ENCODE assay signal across 35 cellular contexts in the genomic region with DNA sequence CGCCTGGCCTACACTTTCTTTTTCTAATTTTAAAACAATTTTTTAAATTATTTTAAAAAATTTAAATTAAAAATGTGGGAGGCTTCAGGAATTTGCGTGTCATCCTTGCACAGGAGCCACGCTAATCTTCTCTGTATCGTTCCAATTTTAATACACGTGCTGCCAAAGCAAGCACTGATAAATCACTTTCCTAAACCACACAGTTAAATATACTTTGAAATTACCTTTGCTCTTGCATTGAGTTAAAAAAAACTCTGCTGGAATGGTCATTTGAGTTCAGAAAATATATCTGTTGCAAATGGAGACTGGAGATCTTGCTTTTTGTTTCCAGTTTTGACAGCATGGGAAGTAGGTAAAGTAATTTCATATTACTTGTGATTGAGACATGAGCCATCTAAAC. TPM values are rescaled to one million over a fixed set of nuclear protein-coding genes. Genes with fewer than 3 reads are reported as not detected.
DNase-seq lines count a peak whose midpoint lies in the region; ATAC-seq, FAIRE-seq and TF ChIP-seq lines count a peak whose summit lies in the region.
"Had no signal": no experiment of that assay in that cellular context is flagged by ENCODE, and none has a peak within 500 bp of the region (broad histone marks: within the 10 kb centered on the region; RNA-seq: fewer than 3 reads in every experiment).

No MANE protein-coding gene starts in this region.

- H3K36me3 ChIP-seq in liver (ENCODE audit: control insufficient read depth in 4 of 4, insufficient read depth in 3 of 4, low read depth in 1 of 4, low read length in 3 of 4) (peaks cover 0 to 8% (median 4%) of the 10 kb centered on the region in 4 donors), HepG2 (replicated peaks in 1 of 2; ENCODE audit: control insufficient read depth in 1 of 2, insufficient read depth in 2 of 2, low read length in 2 of 2) (no peaks in the 10 kb centered on the region; a peak in 1 of 5 replicates), right lobe of liver (peaks cover 0 to 5% (median 0%) of the 10 kb centered on the region in 4 donors)
- H3K36me3 ChIP-seq: BE2C; BLaER1; BLaER1 treated with 17β-estradiol and CSF1 and Interleukin-3, amounts not matched to agents 10 nM and 100 nM had no signal

- H3K4me2 ChIP-seq in HepG2 (ENCODE audit: low read depth, low read length) = no peak overlapping the region
- H3K4me2 ChIP-seq: A549; BLaER1; BLaER1 treated with 17β-estradiol and CSF1 and Interleukin-3, amounts not matched to agents 10 nM and 100 nM had no signal

- H3K4me3 ChIP-seq in liver (ENCODE audit: low read depth in 1 of 3, low read length in 3 of 3) (no peak overlapping the region), HepG2 (replicated peaks in 1 of 3; ENCODE audit: insufficient read depth in 1 of 3, low read depth in 2 of 3, low read length in 3 of 3) (no peak overlapping the region), right lobe of liver (no peak overlapping the region)
- H3K4me3 ChIP-seq: A549; BLaER1; BLaER1 treated with 17β-estradiol and CSF1 and Interleukin-3, amounts not matched to agents 10 nM and 100 nM had no signal

- 47% methylated on average over 5 of the region's 5 CpGs for WGBS in liver
- 96% methylated on average over 5 of the region's 5 CpGs for WGBS in HepG2 (ENCODE audit: low lambda C conversion rate)
- WGBS in right lobe of liver (ENCODE audit: insufficient coverage, low coverage, low lambda C conversion rate, missing lambda C conversion rate) = 45% methylated on average over 5 of the region's 5 CpGs

- H3K9me3 Mint-ChIP-seq in natural killer cell treated with Interleukin-12 subunit alpha and Interleukin-12 subunit beta and Interleukin-15 and Interleukin-18, amount 100 ng/mL, for 72 hours = no peaks in the 10 kb centered on the region
- H3K9me3 Mint-ChIP-seq: CD4-positive, alpha-beta memory T cell; CD4-positive, alpha-beta T cell; CD4-positive, CD25-positive, alpha-beta regulatory T cell; CD8-positive, alpha-beta memory T cell; CD8-positive, alpha-beta T cell had no signal

- H3K9me3 ChIP-seq in liver (ENCODE audit: control insufficient read depth in 4 of 4, low read length in 3 of 4) (no peaks in the 10 kb centered on the region), HepG2 (ENCODE audit: low read length) (no peaks in the 10 kb centered on the region), right lobe of liver (no peaks in the 10 kb centered on the region)
- H3K9me3 ChIP-seq: A549; BE2C; BLaER1; BLaER1 treated with 17β-estradiol and CSF1 and Interleukin-3, amounts not matched to agents 10 nM and 100 nM; Caco-2 had no signal

- TF ChIP-seq CTCF in liver (IDR thresholded peaks at IDR 0.05; ENCODE audit: low read depth, low read length, missing input control) (no peak), HepG2 (CRISPR knock-in tag; IDR thresholded peaks at IDR 0.05) (no peak), right lobe of liver (IDR thresholded peaks at IDR 0.05) (no peak)

- H3K27me3 ChIP-seq in liver (ENCODE audit: control insufficient read depth in 4 of 4, insufficient read depth in 4 of 4, low read length in 3 of 4) (no peaks in the 10 kb centered on the region), HepG2 (ENCODE audit: control insufficient read depth in 1 of 2, insufficient read depth in 2 of 2, low read length in 2 of 2) (no peaks in the 10 kb centered on the region), right lobe of liver (no peaks in the 10 kb centered on the region)
- H3K27me3 ChIP-seq: BLaER1; BLaER1 treated with 17β-estradiol and CSF1 and Interleukin-3, amounts not matched to agents 10 nM and 100 nM had no signal

- peaks cover 7 to 18% of the 10 kb centered on the region in 2 donors for H3K27me3 Mint-ChIP-seq in natural killer cell treated with Interleukin-12 subunit alpha and Interleukin-12 subunit beta and Interleukin-15 and Interleukin-18, amount 100 ng/mL, for 72 hours

- ATAC-seq in HepG2 = no peak
- peak; percentile 72 for ATAC-seq in left lobe of liver
- ATAC-seq in right lobe of liver = peak; percentile 39 to 81 (median 66)
- ATAC-seq in natural killer cell treated with Interleukin-12 subunit alpha and Interleukin-12 subunit beta and Interleukin-15 and Interleukin-18, amount 100 ng/mL, for 72 hours = no peak
- ATAC-seq: A549; CD8-positive, alpha-beta T cell had no signal

- in situ Hi-C loops in HepG2 (cut with HindIII; ENCODE audit: extremely low pct_ligation_motif_present, low pct_unique_long_range_greater_than_20kb) = no loop called here

- CTCF ChIA-PET in HepG2 (lab: Yijun Ruan, JAX; ENCODE audit: low intra/inter-chr PET ratio, low total read pairs) = no interaction called here

- H3K4me1 Mint-ChIP-seq in natural killer cell treated with Interleukin-12 subunit alpha and Interleukin-12 subunit beta and Interleukin-15 and Interleukin-18, amount 100 ng/mL, for 72 hours (ENCODE audit: low read depth in 2 of 2) = no peaks in the 10 kb centered on the region
- H3K4me1 Mint-ChIP-seq: B cell; CD4-positive, alpha-beta memory T cell; CD4-positive, CD25-positive, alpha-beta regulatory T cell; CD8-positive, alpha-beta memory T cell had no signal

- H3K27ac Mint-ChIP-seq in natural killer cell treated with Interleukin-12 subunit alpha and Interleukin-12 subunit beta and Interleukin-15 and Interleukin-18, amount 100 ng/mL, for 72 hours = no peak overlapping the region
- H3K27ac Mint-ChIP-seq: B cell; CD14-positive monocyte; CD4-positive, alpha-beta memory T cell; CD4-positive, alpha-beta T cell; CD4-positive, CD25-positive, alpha-beta regulatory T cell; CD8-positive, alpha-beta memory T cell; CD8-positive, alpha-beta T cell had no signal

- intact Hi-C loops in HepG2 (cut with micrococcal nuclease; ENCODE audit: unreplicated experiment) = no loop called here
- intact Hi-C loops in right lobe of liver (cut with DNase I) = no loop called here

- BruUV-seq in HepG2 (replicated peaks; lab: Mats Ljungman, UMichigan) = no TSS peak

- TF ChIP-seq EP300 in HepG2 (IDR thresholded peaks at IDR 0.05; ENCODE audit: low read depth in 2 of 2, low read length in 2 of 2) (no peak), HepG2 (CRISPR knock-in tag; IDR thresholded peaks at IDR 0.05; ENCODE audit: borderline replicate concordance) (no peak)

- no peak overlapping the region for H3K4me3 Mint-ChIP-seq in natural killer cell treated with Interleukin-12 subunit alpha and Interleukin-12 subunit beta and Interleukin-15 and Interleukin-18, amount 100 ng/mL, for 72 hours
- H3K4me3 Mint-ChIP-seq: B cell; CD14-positive monocyte; CD4-positive, alpha-beta memory T cell; CD4-positive, alpha-beta T cell; CD4-positive, CD25-positive, alpha-beta regulatory T cell; CD8-positive, alpha-beta memory T cell; CD8-positive, alpha-beta T cell had no signal

- H3K36me3 Mint-ChIP-seq in natural killer cell treated with Interleukin-12 subunit alpha and Interleukin-12 subunit beta and Interleukin-15 and Interleukin-18, amount 100 ng/mL, for 72 hours = no peaks in the 10 kb centered on the region
- H3K36me3 Mint-ChIP-seq: CD14-positive monocyte; CD4-positive, alpha-beta memory T cell; CD4-positive, CD25-positive, alpha-beta regulatory T cell; CD8-positive, alpha-beta memory T cell; CD8-positive, alpha-beta T cell had no signal

- H3K27ac ChIP-seq in liver (ENCODE audit: low read depth in 1 of 2, low read length in 2 of 2) = no peak overlapping the region
- H3K27ac ChIP-seq in HepG2 (ENCODE audit: extremely low read length, insufficient read depth, low read length) = no peak overlapping the region
- H3K27ac ChIP-seq in right lobe of liver = peak overlapping the region in 2 of 3 donors; percentile 11 to 54
- H3K27ac ChIP-seq: 22Rv1; A549; BLaER1; BLaER1 treated with 17β-estradiol and CSF1 and Interleukin-3, amounts not matched to agents 10 nM and 100 nM; C4-2B had no signal

- H3K4me1 ChIP-seq in liver (ENCODE audit: control insufficient read depth in 4 of 4, insufficient read depth in 4 of 4, low read length in 3 of 4) (peaks cover 5 to 38% (median 20%) of the 10 kb centered on the region in 4 donors), HepG2 (ENCODE audit: insufficient read depth, low read length) (no peaks in the 10 kb centered on the region), right lobe of liver (peaks cover 0 to 28% (median 13%) of the 10 kb centered on the region in 4 donors)
- H3K4me1 ChIP-seq: A549 had no signal

- H3K79me2 ChIP-seq in HepG2 (ENCODE audit: insufficient read depth, low read length) = no peaks in the 10 kb centered on the region

- FAIRE-seq in HepG2 (lab: Jason Lieb, UNC) (no peak), GM12891 (lab: Jason Lieb, UNC) (no peak)
- FAIRE-seq: A204.1, A549, D721Med had no signal

- H3K9ac ChIP-seq in liver (ENCODE audit: low read depth in 1 of 2, low read length in 2 of 2) (no peak overlapping the region), HepG2 (ENCODE audit: insufficient read depth, low read depth, low read length) (no peak overlapping the region)
- H3K9ac ChIP-seq: BLaER1; BLaER1 treated with 17β-estradiol and CSF1 and Interleukin-3, amounts not matched to agents 10 nM and 100 nM had no signal

- H2AFZ ChIP-seq in HepG2 (ENCODE audit: low read length) = no peak overlapping the region

- DNase-seq in HepG2 (ENCODE audit: low spot score) (no peak), left lobe of liver (ENCODE audit: low spot score) (no peak), right lobe of liver (no peak), GM12891 (ENCODE audit: insufficient read length, low spot score) (no peak)
- no peak for DNase-seq in natural killer cell treated with Interleukin-12 subunit alpha and Interleukin-12 subunit beta and Interleukin-15 and Interleukin-18, amount 100 ng/mL, for 72 hours (ENCODE audit: low spot score)
- DNase-seq: 8988T; ACHN; AML-193; BE2C; C1 segment of cervical spinal cord; Caco-2; Calu3; CD4-positive, alpha-beta memory T cell; CD4-positive, alpha-beta T cell; CD4-positive, CD25-positive, alpha-beta regulatory T cell; CD8-positive, alpha-beta memory T cell; CD8-positive, alpha-beta T cell; COR-L47; DMS 273 treated with DMSO at 0.1 percent for 48 hours; DMS153; DMS53; DMS79; DMS79 treated with DMSO at 0.1 percent for 48 hours; DND-41; EL had no signal

- POLR2A ChIA-PET in HepG2 (lab: Yijun Ruan, JAX) = no interaction called here

- TF ChIP-seq RAD21 in liver (IDR thresholded peaks at IDR 0.05) = no peak
- no peak for TF ChIP-seq RAD21 in HepG2 (CRISPR knock-in tag; IDR thresholded peaks at IDR 0.05)

- H4K20me1 ChIP-seq in HepG2 (ENCODE audit: insufficient read depth, low read length) = no peaks in the 10 kb centered on the region
- H4K20me1 ChIP-seq: BLaER1; BLaER1 treated with 17β-estradiol and CSF1 and Interleukin-3, amounts not matched to agents 10 nM and 100 nM had no signal

- no peak for TF ChIP-seq POLR2A in HepG2 (IDR thresholded peaks at IDR 0.05; ENCODE audit: insufficient read depth in 1 of 2, low read depth in 2 of 2, low read length in 2 of 2)
- no peak for TF ChIP-seq POLR2A in right lobe of liver (IDR thresholded peaks at IDR 0.05)
- no peak for TF ChIP-seq POLR2A in GM12891 (IDR thresholded peaks at IDR 0.05; ENCODE audit: low read depth, low read length)

RNA-seq across cellular contexts. Expression of gene GATM, which starts 23.6 kb away (rescaled TPM):
- total RNA-seq in liver (1,000 to 10,000 TPM in 1 of 2 donors, 100 to 1,000 TPM in 1; 720 to 1,079 TPM), HepG2 (2016; rRNA removed; fragmentation: Illumina TruSeq; extraction: Trizol) (1.5 and 2.1 TPM in 2 replicates), left lobe of liver (570 TPM), right lobe of liver (1,000 to 10,000 TPM in 1 of 6 experiments, 100 to 1,000 TPM in 5; 404 to 1,363 (median 579) TPM)
- polyA plus RNA-seq in liver (100 to 1,000 TPM; 401 to 627 TPM), HepG2 (2011; rRNA removed) (13.9 and 16.8 TPM in 2 replicates)
- total RNA-seq in HepG2 (2016; cell fraction: cytosol; rRNA removed; fragmentation: Illumina TruSeq; extraction: Trizol; ENCODE audit: low read depth) = 1.2 and 1.7 TPM in 2 replicates
- 1.5 and 2.6 TPM in 2 replicates for total RNA-seq in HepG2 (2016; cell fraction: insoluble cytoplasmic fraction; rRNA removed; fragmentation: Illumina TruSeq; extraction: Trizol)
- total RNA-seq in HepG2 (2016; cell fraction: membrane; rRNA removed; fragmentation: Illumina TruSeq; extraction: Trizol) = 1.6 and 1.7 TPM in 2 replicates
- 4.0 and 4.1 TPM in 2 replicates for total RNA-seq in HepG2 (2016; cell fraction: nucleus; rRNA removed; fragmentation: Illumina TruSeq; extraction: Trizol)
- polyA plus RNA-seq in HepG2 (2011; cell fraction: cytosol; rRNA removed) = 7.0 and 7.3 TPM in 2 replicates
- polyA plus RNA-seq in HepG2 (2011; cell fraction: nucleus; rRNA removed) = 22.1 and 26.0 TPM in 2 replicates
- 16.6 and 32.5 TPM in 2 replicates for polyA plus RNA-seq in HepG2 (2012)
- polyA plus RNA-seq in HepG2 (2016; cell fraction: cytosol; fragmentation: Illumina TruSeq; extraction: Trizol; ENCODE audit: low read depth) = 0.26 and 0.46 TPM in 2 replicates
- 0.97 TPM in 2 replicates for polyA plus RNA-seq in HepG2 (2016; cell fraction: insoluble cytoplasmic fraction; fragmentation: Illumina TruSeq; extraction: Trizol; ENCODE audit: low read depth)
- 0.28 and 0.72 TPM in 2 replicates for polyA plus RNA-seq in HepG2 (2016; cell fraction: membrane; fragmentation: Illumina TruSeq; extraction: Trizol; ENCODE audit: low read depth)
- polyA plus RNA-seq in HepG2 (2016; cell fraction: nucleus; fragmentation: Illumina TruSeq; extraction: Trizol; ENCODE audit: insufficient read depth, low read depth) = 2.4 and 3.2 TPM in 2 replicates
- polyA minus RNA-seq in HepG2 (2011; rRNA and poly(A)+ RNA removed; ENCODE audit: low replicate concordance) = 0.58 and 11.2 TPM in 2 replicates
- polyA minus RNA-seq in HepG2 (2011; cell fraction: cytosol; rRNA and poly(A)+ RNA removed) = 5.3 and 6.4 TPM in 2 replicates
- 40.2 and 42.5 TPM in 2 replicates for polyA minus RNA-seq in HepG2 (2011; cell fraction: nucleus; rRNA and poly(A)+ RNA removed)
- total RNA-seq in natural killer cell treated with Interleukin-12 subunit alpha and Interleukin-12 subunit beta and Interleukin-15 and Interleukin-18, amount 100 ng/mL, for 72 hours = 1 to 10 TPM; 1.4 to 1.6 TPM
- 66.5 TPM for polyA plus RNA-seq in GM12891 (2012; ENCODE audit: low read depth, missing spikeins)

Comparison
In these comparisons a context has a peak if more than half of its experiments do, and no peak if none do; other contexts are left out.
1. H3K27ac ChIP-seq: peak in right lobe of liver (2 of 3); none in liver (0 of 2) and HepG2 (single experiment).
2. ATAC-seq: peak in left lobe of liver (single experiment) and right lobe of liver (4 of 4); none in HepG2 (single experiment) and natural killer cell treated with Interleukin-12 subunit alpha and Interleukin-12 subunit beta and Interleukin-15 and Interleukin-18, amount 100 ng/mL, for 72 hours (0 of 2).
3. RNA of gene GATM, which starts 23.6 kb away (total RNA-seq): 720 to 1,079 TPM in liver, 404 to 1,363 TPM in right lobe of liver and 570 TPM in left lobe of liver (single experiment); 1.2 to 4.1 TPM in HepG2 and 1.4 to 1.6 TPM in natural killer cell treated with Interleukin-12 subunit alpha and Interleukin-12 subunit beta and Interleukin-15 and Interleukin-18, amount 100 ng/mL, for 72 hours; every median in the first group is over 10 times any median in the second.